28 cellular contexts compared by ENCODE assay signal in the genomic region with DNA sequence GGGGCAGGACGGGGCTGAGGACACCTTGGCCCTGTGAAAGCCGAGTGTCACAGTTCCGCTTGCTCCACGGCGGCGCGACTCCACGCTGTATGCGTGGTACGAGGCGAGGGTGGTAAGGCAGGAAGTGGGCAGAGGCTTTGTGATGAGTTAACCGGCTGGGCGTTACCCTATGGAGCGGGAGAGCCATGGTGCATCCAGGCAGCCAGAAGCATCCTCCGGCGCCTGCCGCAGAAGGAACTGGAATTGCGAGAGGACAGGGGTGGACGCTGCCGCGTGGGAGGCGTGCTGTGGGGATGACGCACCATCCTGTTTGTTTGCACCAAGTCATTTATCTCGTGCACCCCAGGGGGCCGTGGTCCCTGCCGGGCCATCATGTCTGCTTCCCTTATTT.
DNase-seq lines count a peak whose midpoint lies in the region; ATAC-seq, FAIRE-seq and TF ChIP-seq lines count a peak whose summit lies in the region.
"Had no signal": no experiment of that assay in that cellular context is flagged by ENCODE, and none has a peak within 500 bp of the region (broad histone marks: within the 10 kb centered on the region; RNA-seq: fewer than 3 reads in every experiment).

No MANE protein-coding gene starts in this region.

- H3K36me3 Mint-ChIP-seq in T-helper 17 cell (ENCODE audit: low read depth), result peaks cover 7% of the 10 kb centered on the region

- 64% methylated on average over 18 of the region's 26 CpGs for WGBS in HepG2 (ENCODE audit: low lambda C conversion rate)

- H3K4me1 Mint-ChIP-seq in T-helper 17 cell, result no peaks in the 10 kb centered on the region

- DNase-seq in DMS153 (lab: John Stamatoyannopoulos, UW), result peak; percentile 24
- peak; percentile 40 for DNase-seq in NB4 (ENCODE audit: low read depth)
- peak; percentile 35 for DNase-seq in lower lobe of right lung
- DNase-seq in urothelium cell line (ENCODE audit: low spot score), result peak; percentile 48
- no peak for DNase-seq in T-helper 17 cell
- no peak for DNase-seq in HepG2 (ENCODE audit: low spot score)
- DNase-seq: AML-193; CD4-positive, alpha-beta T cell; COR-L47; DMS79; GF-D8; HCEC 1CT; KBM-7; MV-4-11; NCI-H1105 treated with DMSO at 0.1 percent for 48 hours; NCI-H146; NCI-H1930; NCI-H446 treated with DMSO at 0.1 percent for 48 hours; NCI-H526; PC-9; Right ventricle myocardium superior had no signal

- ATAC-seq in lower lobe of right lung (no peak), T-helper 17 cell (no peak), GM18498 (IDR thresholded peaks at IDR 0.05; ENCODE audit: unreplicated experiment) (no peak), HepG2 (no peak)

- no peak for TF ChIP-seq CTCF in NB4 (IDR thresholded peaks at IDR 0.05; ENCODE audit: low read depth, low read length)
- TF ChIP-seq CTCF in lower lobe of right lung (IDR thresholded peaks at IDR 0.05), result no peak
- no peak for TF ChIP-seq CTCF in HepG2 (CRISPR knock-in tag; IDR thresholded peaks at IDR 0.05)

- no peaks in the 10 kb centered on the region for H3K79me2 ChIP-seq in HepG2 (ENCODE audit: insufficient read depth, low read length)

- no peak overlapping the region for H3K27ac Mint-ChIP-seq in T-helper 17 cell
- H3K27ac Mint-ChIP-seq: CD4-positive, alpha-beta T cell had no signal

- no peak overlapping the region for H3K4me3 ChIP-seq in NB4 (ENCODE audit: low read depth, low read length)
- no peak overlapping the region for H3K4me3 ChIP-seq in lower lobe of right lung
- H3K4me3 ChIP-seq in HepG2 (replicated peaks in 1 of 3; ENCODE audit: insufficient read depth in 1 of 3, low read depth in 2 of 3, low read length in 3 of 3), result no peak overlapping the region
- H3K4me3 ChIP-seq: BLaER1 treated with 17β-estradiol and CSF1 and Interleukin-3, amounts not matched to agents 10 nM and 100 nM; PC-9; SJSA1 had no signal

- H3K4me1 ChIP-seq in lower lobe of right lung, result no peaks in the 10 kb centered on the region
- peaks cover 21% of the 10 kb centered on the region for H3K4me1 ChIP-seq in HepG2 (ENCODE audit: insufficient read depth, low read length)
- H3K4me1 ChIP-seq: SJSA1 had no signal

- H3K4me3 Mint-ChIP-seq in T-helper 17 cell, result no peak overlapping the region
- H3K4me3 Mint-ChIP-seq: CD4-positive, alpha-beta T cell had no signal

- in situ Hi-C loops in HepG2 (cut with HindIII; ENCODE audit: extremely low pct_ligation_motif_present, low pct_unique_long_range_greater_than_20kb), result no loop called here

- CTCF ChIA-PET in HepG2 (lab: Yijun Ruan, JAX; ENCODE audit: low intra/inter-chr PET ratio, low total read pairs), result no interaction called here

- no peak overlapping the region for H2AFZ ChIP-seq in HepG2 (ENCODE audit: low read length)
- H2AFZ ChIP-seq: PC-9 had no signal

- TF ChIP-seq EP300 in HepG2 (IDR thresholded peaks at IDR 0.05; ENCODE audit: low read depth in 2 of 2, low read length in 2 of 2), result no peak
- no peak for TF ChIP-seq EP300 in HepG2 (CRISPR knock-in tag; IDR thresholded peaks at IDR 0.05; ENCODE audit: borderline replicate concordance)

- H3K27me3 Mint-ChIP-seq in T-helper 17 cell, result peaks cover 34% of the 10 kb centered on the region

- H3K9me3 ChIP-seq in lower lobe of right lung (no peaks in the 10 kb centered on the region), T-helper 17 cell (ENCODE audit: control insufficient read depth, low read length, poor library complexity, severe bottlenecking) (no peaks in the 10 kb centered on the region), HepG2 (ENCODE audit: low read length) (peaks cover 7% of the 10 kb centered on the region; the same call in 1 of the 2 replicates)

- no peak for TF ChIP-seq POLR2A in NB4 (IDR thresholded peaks at IDR 0.05; ENCODE audit: extremely low read depth, insufficient read length)
- TF ChIP-seq POLR2A in HepG2 (IDR thresholded peaks at IDR 0.05; ENCODE audit: insufficient read depth in 1 of 2, low read depth in 2 of 2, low read length in 2 of 2), result no peak

- no peak overlapping the region for H3K9ac ChIP-seq in HepG2 (ENCODE audit: insufficient read depth, low read depth, low read length)
- H3K9ac ChIP-seq: BLaER1 treated with 17β-estradiol and CSF1 and Interleukin-3, amounts not matched to agents 10 nM and 100 nM had no signal

- intact Hi-C loops in lower lobe of right lung (cut with DNase I) (no loop called here), HepG2 (cut with micrococcal nuclease; ENCODE audit: unreplicated experiment) (no loop called here)

- no peak for TF ChIP-seq RAD21 in HepG2 (CRISPR knock-in tag; IDR thresholded peaks at IDR 0.05)

- peak; percentile 73 for FAIRE-seq in urothelium cell line (lab: Jason Lieb, UNC)
- FAIRE-seq in HepG2 (lab: Jason Lieb, UNC), result no peak
- FAIRE-seq: A204.1, GM12891, H1 had no signal

- BruUV-seq in HepG2 (replicated peaks; lab: Mats Ljungman, UMichigan), result no TSS peak

- H3K4me2 ChIP-seq in HepG2 (ENCODE audit: low read depth, low read length), result no peak overlapping the region
- H3K4me2 ChIP-seq: PC-9 had no signal

- H4K20me1 ChIP-seq in HepG2 (ENCODE audit: insufficient read depth, low read length), result no peaks in the 10 kb centered on the region

- POLR2A ChIA-PET in HepG2 (lab: Yijun Ruan, JAX), result no interaction called here

- H3K27ac ChIP-seq in lower lobe of right lung, result no peak overlapping the region
- no peak overlapping the region for H3K27ac ChIP-seq in HepG2 (ENCODE audit: extremely low read length, insufficient read depth, low read length)
- H3K27ac ChIP-seq: BLaER1 treated with 17β-estradiol and CSF1 and Interleukin-3, amounts not matched to agents 10 nM and 100 nM; HL-60; PC-9; SJSA1 had no signal

- H3K27me3 ChIP-seq in lower lobe of right lung (ENCODE audit: low read depth) (peaks cover 28% of the 10 kb centered on the region), HepG2 (ENCODE audit: control insufficient read depth in 1 of 2, insufficient read depth in 2 of 2, low read length in 2 of 2) (peaks cover 1 to 10% of the 10 kb centered on the region in 2 experiments; a peak in 3 of 5 replicates)
- H3K27me3 ChIP-seq: SJSA1 had no signal

- H3K36me3 ChIP-seq in lower lobe of right lung (no peaks in the 10 kb centered on the region), HepG2 (replicated peaks in 1 of 2; ENCODE audit: control insufficient read depth in 1 of 2, insufficient read depth in 2 of 2, low read length in 2 of 2) (no peaks in the 10 kb centered on the region)
- H3K36me3 ChIP-seq: BLaER1 treated with 17β-estradiol and CSF1 and Interleukin-3, amounts not matched to agents 10 nM and 100 nM; SJSA1 had no signal

TF ChIP-seq in HepG2, 621 proteins besides CTCF, POLR2A, EP300 and RAD21 (continues in another document):
- TF ChIP-seq EZH2 (conservative IDR thresholded peaks at IDR 0.05; ENCODE audit: low read depth, low read length) (no peak), ZNF557 (CRISPR knock-in tag; IDR thresholded peaks at IDR 0.05) (no peak), ADNP (CRISPR knock-in tag; IDR thresholded peaks at IDR 0.05) (no peak), ZNF567 (CRISPR knock-in tag; IDR thresholded peaks at IDR 0.05; ENCODE audit: borderline replicate concordance) (no peak), PITX1 (CRISPR knock-in tag; IDR thresholded peaks at IDR 0.05) (no peak)
- TF ChIP-seq, protein P1, sequence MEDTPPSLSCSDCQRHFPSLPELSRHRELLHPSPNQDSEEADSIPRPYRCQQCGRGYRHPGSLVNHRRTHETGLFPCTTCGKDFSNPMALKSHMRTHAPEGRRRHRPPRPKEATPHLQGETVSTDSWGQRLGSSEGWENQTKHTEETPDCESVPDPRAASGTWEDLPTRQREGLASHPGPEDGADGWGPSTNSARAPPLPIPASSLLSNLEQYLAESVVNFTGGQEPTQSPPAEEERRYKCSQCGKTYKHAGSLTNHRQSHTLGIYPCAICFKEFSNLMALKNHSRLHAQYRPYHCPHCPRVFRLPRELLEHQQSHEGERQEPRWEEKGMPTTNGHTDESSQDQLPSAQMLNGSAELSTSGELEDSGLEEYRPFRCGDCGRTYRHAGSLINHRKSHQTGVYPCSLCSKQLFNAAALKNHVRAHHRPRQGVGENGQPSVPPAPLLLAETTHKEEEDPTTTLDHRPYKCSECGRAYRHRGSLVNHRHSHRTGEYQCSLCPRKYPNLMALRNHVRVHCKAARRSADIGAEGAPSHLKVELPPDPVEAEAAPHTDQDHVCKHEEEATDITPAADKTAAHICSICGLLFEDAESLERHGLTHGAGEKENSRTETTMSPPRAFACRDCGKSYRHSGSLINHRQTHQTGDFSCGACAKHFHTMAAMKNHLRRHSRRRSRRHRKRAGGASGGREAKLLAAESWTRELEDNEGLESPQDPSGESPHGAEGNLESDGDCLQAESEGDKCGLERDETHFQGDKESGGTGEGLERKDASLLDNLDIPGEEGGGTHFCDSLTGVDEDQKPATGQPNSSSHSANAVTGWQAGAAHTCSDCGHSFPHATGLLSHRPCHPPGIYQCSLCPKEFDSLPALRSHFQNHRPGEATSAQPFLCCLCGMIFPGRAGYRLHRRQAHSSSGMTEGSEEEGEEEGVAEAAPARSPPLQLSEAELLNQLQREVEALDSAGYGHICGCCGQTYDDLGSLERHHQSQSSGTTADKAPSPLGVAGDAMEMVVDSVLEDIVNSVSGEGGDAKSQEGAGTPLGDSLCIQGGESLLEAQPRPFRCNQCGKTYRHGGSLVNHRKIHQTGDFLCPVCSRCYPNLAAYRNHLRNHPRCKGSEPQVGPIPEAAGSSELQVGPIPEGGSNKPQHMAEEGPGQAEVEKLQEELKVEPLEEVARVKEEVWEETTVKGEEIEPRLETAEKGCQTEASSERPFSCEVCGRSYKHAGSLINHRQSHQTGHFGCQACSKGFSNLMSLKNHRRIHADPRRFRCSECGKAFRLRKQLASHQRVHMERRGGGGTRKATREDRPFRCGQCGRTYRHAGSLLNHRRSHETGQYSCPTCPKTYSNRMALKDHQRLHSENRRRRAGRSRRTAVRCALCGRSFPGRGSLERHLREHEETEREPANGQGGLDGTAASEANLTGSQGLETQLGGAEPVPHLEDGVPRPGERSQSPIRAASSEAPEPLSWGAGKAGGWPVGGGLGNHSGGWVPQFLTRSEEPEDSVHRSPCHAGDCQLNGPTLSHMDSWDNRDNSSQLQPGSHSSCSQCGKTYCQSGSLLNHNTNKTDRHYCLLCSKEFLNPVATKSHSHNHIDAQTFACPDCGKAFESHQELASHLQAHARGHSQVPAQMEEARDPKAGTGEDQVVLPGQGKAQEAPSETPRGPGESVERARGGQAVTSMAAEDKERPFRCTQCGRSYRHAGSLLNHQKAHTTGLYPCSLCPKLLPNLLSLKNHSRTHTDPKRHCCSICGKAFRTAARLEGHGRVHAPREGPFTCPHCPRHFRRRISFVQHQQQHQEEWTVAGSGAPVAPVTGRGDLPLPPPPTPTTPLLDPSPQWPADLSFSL (CRISPR knock-in tag; IDR thresholded peaks at IDR 0.05), result no peak

Comparison
In these comparisons a context has a peak if more than half of its experiments do, and no peak if none do; other contexts are left out.
1. DNase-seq: peak in DMS153 (single experiment), NB4 (single experiment), lower lobe of right lung (single experiment) and urothelium cell line (single experiment); none in T-helper 17 cell (0 of 3) and HepG2 (single experiment).